In the genomic region with DNA sequence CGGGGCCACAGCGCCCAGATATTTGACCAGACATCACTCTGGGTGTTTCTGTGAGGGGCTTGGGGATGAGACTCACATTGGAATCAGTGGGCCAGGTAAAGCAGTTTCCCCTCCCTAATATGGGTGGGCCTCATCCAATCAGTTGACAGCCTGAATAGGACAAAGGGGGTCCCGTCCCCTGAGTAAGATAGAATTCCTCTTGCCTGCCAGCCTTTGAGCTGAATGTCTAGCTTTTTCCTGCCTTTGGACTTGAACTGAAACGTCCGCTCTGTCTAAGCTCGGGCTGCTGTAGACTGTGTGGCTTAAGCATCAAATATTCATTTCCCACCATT, we compare ENCODE assay signal across 14 cellular contexts.
DNase-seq lines count a peak whose midpoint lies in the region; ATAC-seq and TF ChIP-seq lines count a peak whose summit lies in the region.
"Had no signal": no experiment of that assay in that cellular context is flagged by ENCODE, and none has a peak within 500 bp of the region (broad histone marks: within the 10 kb centered on the region; RNA-seq: fewer than 3 reads in every experiment).

No MANE protein-coding gene starts in this region.

- no peak for TF ChIP-seq CTCF in osteocyte (IDR thresholded peaks at IDR 0.05)

- H3K27ac Mint-ChIP-seq in osteocyte (ENCODE audit: unreplicated experiment): no peak overlapping the region
- H3K27ac Mint-ChIP-seq in activated naive CD4-positive, alpha-beta T cell treated with anti-CD3 and anti-CD28 coated beads, Interleukin-2, amount 50 U/mL, for 72 hours: no peak overlapping the region
- H3K27ac Mint-ChIP-seq: B cell; CD8-positive, alpha-beta T cell had no signal

- H3K4me3 Mint-ChIP-seq in osteocyte (ENCODE audit: unreplicated experiment): no peak overlapping the region
- H3K4me3 Mint-ChIP-seq: B cell; CD8-positive, alpha-beta T cell had no signal

- no peaks in the 10 kb centered on the region for H3K4me1 Mint-ChIP-seq in osteocyte (ENCODE audit: unreplicated experiment)
- H3K4me1 Mint-ChIP-seq: B cell had no signal

- H3K9me3 Mint-ChIP-seq in osteocyte (ENCODE audit: unreplicated experiment): no peaks in the 10 kb centered on the region
- H3K9me3 Mint-ChIP-seq in activated naive CD4-positive, alpha-beta T cell treated with anti-CD3 and anti-CD28 coated beads, Interleukin-2, amount 50 U/mL, for 72 hours: no peaks in the 10 kb centered on the region
- H3K9me3 Mint-ChIP-seq: CD8-positive, alpha-beta T cell had no signal

- H3K27me3 Mint-ChIP-seq in osteocyte (ENCODE audit: unreplicated experiment): no peaks in the 10 kb centered on the region
- H3K27me3 Mint-ChIP-seq: B cell had no signal

- no peak for ATAC-seq in GM19328 (IDR thresholded peaks at IDR 0.05; ENCODE audit: unreplicated experiment)
- ATAC-seq in activated naive CD4-positive, alpha-beta T cell treated with anti-CD3 and anti-CD28 coated beads, Interleukin-2, amount 50 U/mL, for 72 hours: no peak
- ATAC-seq: CD8-positive, alpha-beta T cell; HCT116 had no signal

- peak; percentile 17 for DNase-seq in activated CD8-positive, alpha-beta memory T cell treated with anti-CD3 and anti-CD28 coated beads, Interleukin-2, amount 50 U/mL, for 48 hours
- no peak for DNase-seq in activated CD8-positive, alpha-beta memory T cell treated with anti-CD3 and anti-CD28 coated beads for 24 hours
- DNase-seq in islet precursor cell: peak; percentile 32
- peak; percentile 46 for DNase-seq in osteocyte (ENCODE audit: extremely low spot score, unreplicated experiment)
- no peak for DNase-seq in activated naive CD4-positive, alpha-beta T cell treated with anti-CD3 and anti-CD28 coated beads, Interleukin-2, amount 50 U/mL, for 72 hours (ENCODE audit: low spot score in 2 of 2)
- DNase-seq: Calu3, DMS79 treated with DMSO at 0.1 percent for 48 hours, GF-D8, GOT3, H7 had no signal

- H3K36me3 Mint-ChIP-seq in osteocyte (ENCODE audit: unreplicated experiment): no peaks in the 10 kb centered on the region
- H3K36me3 Mint-ChIP-seq in activated naive CD4-positive, alpha-beta T cell treated with anti-CD3 and anti-CD28 coated beads, Interleukin-2, amount 50 U/mL, for 72 hours: no peaks in the 10 kb centered on the region
- H3K36me3 Mint-ChIP-seq: CD8-positive, alpha-beta T cell had no signal

Comparison
In these comparisons a context has a peak if more than half of its experiments do, and no peak if none do; other contexts are left out.
1. DNase-seq: peak in activated CD8-positive, alpha-beta memory T cell treated with anti-CD3 and anti-CD28 coated beads, Interleukin-2, amount 50 U/mL, for 48 hours (single experiment), islet precursor cell (single experiment) and osteocyte (single experiment); none in activated CD8-positive, alpha-beta memory T cell treated with anti-CD3 and anti-CD28 coated beads for 24 hours (single experiment) and activated naive CD4-positive, alpha-beta T cell treated with anti-CD3 and anti-CD28 coated beads, Interleukin-2, amount 50 U/mL, for 72 hours (0 of 2).